ENCODE assay signal across 23 cellular contexts in genomic region chr10:75646931-75647330, GRCh38.
"Had no signal": no experiment of that assay in that cellular context is flagged by ENCODE, and none has a peak within 500 bp of the region (broad histone marks: within the 10 kb centered on the region; RNA-seq: fewer than 3 reads in every experiment).

No MANE protein-coding gene starts in this region.

- H3K4me3 ChIP-seq: left lung, lower lobe of right lung, psoas muscle, right lobe of liver, smooth muscle cell, stomach, testis, thyroid gland, transverse colon, upper lobe of left lung had no signal

- H3K4me1 ChIP-seq: parathyroid adenoma, psoas muscle, testis had no signal

- H3K9me3 ChIP-seq: left lung, lower lobe of right lung, psoas muscle, right lobe of liver, stomach, testis, thyroid gland, transverse colon, upper lobe of left lung had no signal

- ATAC-seq: left lung; lower lobe of right lung; natural killer cell; psoas muscle; right lobe of liver; stimulated activated naive B cell treated with anti-CD40 and anti-IgM and Interleukin-4, amounts not matched to agents 10 μg/mL and 1 μg/mL and 100 μg/mL, for 72 hours; stimulated activated naive CD8-positive, alpha-beta T cell treated with anti-CD3 and anti-CD28 coated beads, Interleukin-15, Interleukin-2, amounts not matched to agents 100 U/mL and 50 U/mL, for 24 hours had no signal

- H3K27ac Mint-ChIP-seq: mesothelial cell of epicardium; naive B cell; natural killer cell; stimulated activated naive B cell treated with anti-CD40 and anti-IgM and Interleukin-4, amounts not matched to agents 10 μg/mL and 1 μg/mL and 100 μg/mL, for 72 hours had no signal

- DNase-seq: hippocampal formation; kidney glomerular epithelial cell; left cardiac atrium; left lung; lower lobe of right lung; mammary epithelial cell; mesendoderm; naive B cell; natural killer cell; psoas muscle; right lobe of liver; stimulated activated CD4-positive, alpha-beta T cell treated with anti-CD3 and anti-CD28 coated beads, Interleukin-1b, Interleukin-23, amount 100 ng/mL, for 48 hours; stimulated activated CD4-positive, alpha-beta T cell treated with anti-CD3 and anti-CD28 coated beads, Interleukin-4, amount 100 ng/mL, for 1 hour; stimulated activated naive B cell treated with anti-CD40 and anti-IgM and Interleukin-4, amounts not matched to agents 10 μg/mL and 1 μg/mL and 100 μg/mL, for 72 hours; stimulated activated naive CD8-positive, alpha-beta T cell treated with anti-CD3 and anti-CD28 coated beads, Interleukin-15, Interleukin-2, amounts not matched to agents 100 U/mL and 50 U/mL, for 24 hours; stomach; testis; thyroid gland; transverse colon; upper lobe of left lung had no signal

- H3K27ac ChIP-seq: left lung, lower lobe of right lung, parathyroid adenoma, psoas muscle, right lobe of liver, stomach, testis, thyroid gland, transverse colon, upper lobe of left lung had no signal

- H3K27me3 ChIP-seq: left lung, right lobe of liver, stomach, testis, thyroid gland, transverse colon, upper lobe of left lung had no signal

- H3K4me1 Mint-ChIP-seq: natural killer cell; stimulated activated naive B cell treated with anti-CD40 and anti-IgM and Interleukin-4, amounts not matched to agents 10 μg/mL and 1 μg/mL and 100 μg/mL, for 72 hours had no signal

- H3K4me3 Mint-ChIP-seq: mesothelial cell of epicardium; naive B cell; natural killer cell; stimulated activated naive B cell treated with anti-CD40 and anti-IgM and Interleukin-4, amounts not matched to agents 10 μg/mL and 1 μg/mL and 100 μg/mL, for 72 hours had no signal

- H3K36me3 ChIP-seq: left lung, lower lobe of right lung, right lobe of liver, stomach, thyroid gland, transverse colon, upper lobe of left lung had no signal

- H3K9me3 Mint-ChIP-seq: natural killer cell had no signal

- H3K36me3 Mint-ChIP-seq: mesothelial cell of epicardium; naive B cell; natural killer cell; stimulated activated naive B cell treated with anti-CD40 and anti-IgM and Interleukin-4, amounts not matched to agents 10 μg/mL and 1 μg/mL and 100 μg/mL, for 72 hours had no signal
